1 cellular context compared by ENCODE assay signal in the genomic region with DNA sequence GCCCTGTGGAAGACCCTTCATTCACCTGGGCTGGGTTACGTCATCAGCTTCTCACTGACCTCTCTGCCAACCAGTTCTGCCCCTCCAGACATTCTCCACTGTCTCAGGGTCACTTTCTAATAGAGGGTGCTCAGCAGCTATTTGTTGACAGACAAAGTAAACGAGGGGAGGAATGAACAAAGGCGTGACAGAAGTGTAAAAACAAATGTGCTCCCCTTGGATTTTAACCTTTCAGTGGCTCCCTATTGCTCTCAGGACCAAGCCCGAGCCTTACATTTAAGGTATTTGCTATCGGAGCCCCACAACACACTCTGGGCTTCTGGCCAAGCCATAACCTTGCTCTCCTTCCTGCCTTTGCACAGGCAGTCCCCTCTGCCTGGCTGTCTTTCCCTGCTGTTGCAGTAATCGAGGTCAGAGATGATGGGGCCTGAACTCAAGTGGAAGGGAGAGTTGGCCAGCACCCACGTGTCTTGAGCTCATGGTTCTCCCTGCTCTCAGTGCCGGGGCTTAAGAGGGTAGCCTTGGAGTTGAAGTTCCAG.
TF ChIP-seq lines count a peak whose summit lies in the region.

No MANE protein-coding gene starts in this region.

TF ChIP-seq in HepG2, 621 proteins besides CTCF, POLR2A, EP300 and RAD21 (continues in another document):
- TF ChIP-seq, protein P1, sequence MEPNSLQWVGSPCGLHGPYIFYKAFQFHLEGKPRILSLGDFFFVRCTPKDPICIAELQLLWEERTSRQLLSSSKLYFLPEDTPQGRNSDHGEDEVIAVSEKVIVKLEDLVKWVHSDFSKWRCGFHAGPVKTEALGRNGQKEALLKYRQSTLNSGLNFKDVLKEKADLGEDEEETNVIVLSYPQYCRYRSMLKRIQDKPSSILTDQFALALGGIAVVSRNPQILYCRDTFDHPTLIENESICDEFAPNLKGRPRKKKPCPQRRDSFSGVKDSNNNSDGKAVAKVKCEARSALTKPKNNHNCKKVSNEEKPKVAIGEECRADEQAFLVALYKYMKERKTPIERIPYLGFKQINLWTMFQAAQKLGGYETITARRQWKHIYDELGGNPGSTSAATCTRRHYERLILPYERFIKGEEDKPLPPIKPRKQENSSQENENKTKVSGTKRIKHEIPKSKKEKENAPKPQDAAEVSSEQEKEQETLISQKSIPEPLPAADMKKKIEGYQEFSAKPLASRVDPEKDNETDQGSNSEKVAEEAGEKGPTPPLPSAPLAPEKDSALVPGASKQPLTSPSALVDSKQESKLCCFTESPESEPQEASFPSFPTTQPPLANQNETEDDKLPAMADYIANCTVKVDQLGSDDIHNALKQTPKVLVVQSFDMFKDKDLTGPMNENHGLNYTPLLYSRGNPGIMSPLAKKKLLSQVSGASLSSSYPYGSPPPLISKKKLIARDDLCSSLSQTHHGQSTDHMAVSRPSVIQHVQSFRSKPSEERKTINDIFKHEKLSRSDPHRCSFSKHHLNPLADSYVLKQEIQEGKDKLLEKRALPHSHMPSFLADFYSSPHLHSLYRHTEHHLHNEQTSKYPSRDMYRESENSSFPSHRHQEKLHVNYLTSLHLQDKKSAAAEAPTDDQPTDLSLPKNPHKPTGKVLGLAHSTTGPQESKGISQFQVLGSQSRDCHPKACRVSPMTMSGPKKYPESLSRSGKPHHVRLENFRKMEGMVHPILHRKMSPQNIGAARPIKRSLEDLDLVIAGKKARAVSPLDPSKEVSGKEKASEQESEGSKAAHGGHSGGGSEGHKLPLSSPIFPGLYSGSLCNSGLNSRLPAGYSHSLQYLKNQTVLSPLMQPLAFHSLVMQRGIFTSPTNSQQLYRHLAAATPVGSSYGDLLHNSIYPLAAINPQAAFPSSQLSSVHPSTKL (CRISPR knock-in tag; IDR thresholded peaks at IDR 0.05), result peak; percentile 44; the same call in 1 of the 2 replicates
- TF ChIP-seq MXD1 (CRISPR knock-in tag; IDR thresholded peaks at IDR 0.05) (no peak), IKZF5 (CRISPR knock-in tag; IDR thresholded peaks at IDR 0.05) (peak; percentile 31; the same call in 1 of the 2 replicates), HDAC2 (CRISPR knock-in tag; IDR thresholded peaks at IDR 0.05) (peak; percentile 54; the same call in 1 of the 2 replicates), ZSCAN21 (CRISPR knock-in tag; IDR thresholded peaks at IDR 0.05; ENCODE audit: borderline replicate concordance) (0 out of 2 replicates have a peak, but pooled peaks have one; percentile 49), HOXD1 (CRISPR knock-in tag; IDR thresholded peaks at IDR 0.05) (0 out of 2 replicates have a peak, but pooled peaks have one; percentile 35), ZFX (CRISPR knock-in tag; IDR thresholded peaks at IDR 0.05; ENCODE audit: low read depth) (peak; percentile 55), GATAD2A (CRISPR knock-in tag; IDR thresholded peaks at IDR 0.05) (peak; percentile 68), GRHL1 (CRISPR knock-in tag; conservative IDR thresholded peaks at IDR 0.05) (no peak), SATB2 (CRISPR knock-in tag; IDR thresholded peaks at IDR 0.05) (0 out of 2 replicates have a peak, but pooled peaks have one; percentile 36), ZBTB44 (CRISPR knock-in tag; IDR thresholded peaks at IDR 0.05) (no peak), ZBTB37 (CRISPR knock-in tag; IDR thresholded peaks at IDR 0.05) (no peak), HMGXB4 (CRISPR knock-in tag; IDR thresholded peaks at IDR 0.05; ENCODE audit: borderline replicate concordance in 1 of 2, low read depth in 1 of 2) (0 out of 4 replicates have a peak, but pooled peaks of 1 of the 2 experiments have one; percentile 16), ZNF781 (CRISPR knock-in tag; IDR thresholded peaks at IDR 0.05; ENCODE audit: borderline replicate concordance, not compliant biosample characterization) (peak; percentile 26), PHF21A (CRISPR knock-in tag; IDR thresholded peaks at IDR 0.05) (peak; percentile 78), FOXA3 (CRISPR knock-in tag; IDR thresholded peaks at IDR 0.05) (peak; percentile 5; the same call in 1 of the 2 replicates), FOXJ3 (CRISPR knock-in tag; IDR thresholded peaks at IDR 0.05; ENCODE audit: borderline replicate concordance) (peak; percentile 47; the same call in 1 of the 2 replicates), ZNF484 (CRISPR knock-in tag; IDR thresholded peaks at IDR 0.05; ENCODE audit: borderline replicate concordance, low read depth) (no peak), XBP1 (CRISPR knock-in tag; IDR thresholded peaks at IDR 0.05) (no peak), NR2F1 (CRISPR knock-in tag; IDR thresholded peaks at IDR 0.05) (0 out of 4 replicates have a peak, but pooled peaks of 1 of the 2 experiments have one; percentile 17), ZEB1 (IDR thresholded peaks at IDR 0.05; ENCODE audit: insufficient replicate concordance, low read depth) (no peak), ZC3H13 (CRISPR knock-in tag; IDR thresholded peaks at IDR 0.05) (0 out of 2 replicates have a peak, but pooled peaks have one; percentile 36), CREB1 (IDR thresholded peaks at IDR 0.05) (peak; percentile 73), CREB1 (CRISPR knock-in tag; IDR thresholded peaks at IDR 0.05) (no peak; the same call in 1 of the 2 replicates), ZNF607 (CRISPR knock-in tag; IDR thresholded peaks at IDR 0.05; ENCODE audit: borderline replicate concordance) (peak; percentile 42; the same call in 1 of the 2 replicates), ZBTB1 (CRISPR knock-in tag; IDR thresholded peaks at IDR 0.05; ENCODE audit: borderline replicate concordance) (no peak), HNF4A (CRISPR knock-in tag; IDR thresholded peaks at IDR 0.05) (peak; percentile 40; the same call in 1 of the 2 replicates), NFKB2 (CRISPR knock-in tag; IDR thresholded peaks at IDR 0.05; ENCODE audit: borderline replicate concordance) (0 out of 2 replicates have a peak, but pooled peaks have one; percentile 11), ZNF317 (CRISPR knock-in tag; IDR thresholded peaks at IDR 0.05) (peak; percentile 92), MED1 (CRISPR knock-in tag; IDR thresholded peaks at IDR 0.05) (peak; percentile 68), CBX1 (IDR thresholded peaks at IDR 0.05; ENCODE audit: low read depth) (no peak), ZFP90 (CRISPR knock-in tag; IDR thresholded peaks at IDR 0.05; ENCODE audit: borderline replicate concordance) (peak; percentile 41; the same call in 1 of the 2 replicates)
- TF ChIP-seq, protein P2, sequence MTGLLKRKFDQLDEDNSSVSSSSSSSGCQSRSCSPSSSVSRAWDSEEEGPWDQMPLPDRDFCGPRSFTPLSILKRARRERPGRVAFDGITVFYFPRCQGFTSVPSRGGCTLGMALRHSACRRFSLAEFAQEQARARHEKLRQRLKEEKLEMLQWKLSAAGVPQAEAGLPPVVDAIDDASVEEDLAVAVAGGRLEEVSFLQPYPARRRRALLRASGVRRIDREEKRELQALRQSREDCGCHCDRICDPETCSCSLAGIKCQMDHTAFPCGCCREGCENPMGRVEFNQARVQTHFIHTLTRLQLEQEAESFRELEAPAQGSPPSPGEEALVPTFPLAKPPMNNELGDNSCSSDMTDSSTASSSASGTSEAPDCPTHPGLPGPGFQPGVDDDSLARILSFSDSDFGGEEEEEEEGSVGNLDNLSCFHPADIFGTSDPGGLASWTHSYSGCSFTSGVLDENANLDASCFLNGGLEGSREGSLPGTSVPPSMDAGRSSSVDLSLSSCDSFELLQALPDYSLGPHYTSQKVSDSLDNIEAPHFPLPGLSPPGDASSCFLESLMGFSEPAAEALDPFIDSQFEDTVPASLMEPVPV (CRISPR knock-in tag; IDR thresholded peaks at IDR 0.05), result no peak
- TF ChIP-seq, protein P3, sequence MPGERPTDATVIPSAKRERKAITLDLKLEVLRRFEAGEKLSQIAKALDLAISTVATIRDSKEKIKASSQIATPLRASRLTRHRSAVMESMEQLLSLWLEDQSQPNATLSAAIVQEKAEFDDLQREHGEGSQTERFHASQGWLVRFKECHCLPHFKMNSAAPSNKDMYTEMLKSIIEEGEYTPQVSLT (CRISPR knock-in tag; IDR thresholded peaks at IDR 0.05; ENCODE audit: borderline replicate concordance, low read depth), result no peak
- TF ChIP-seq, protein P4, sequence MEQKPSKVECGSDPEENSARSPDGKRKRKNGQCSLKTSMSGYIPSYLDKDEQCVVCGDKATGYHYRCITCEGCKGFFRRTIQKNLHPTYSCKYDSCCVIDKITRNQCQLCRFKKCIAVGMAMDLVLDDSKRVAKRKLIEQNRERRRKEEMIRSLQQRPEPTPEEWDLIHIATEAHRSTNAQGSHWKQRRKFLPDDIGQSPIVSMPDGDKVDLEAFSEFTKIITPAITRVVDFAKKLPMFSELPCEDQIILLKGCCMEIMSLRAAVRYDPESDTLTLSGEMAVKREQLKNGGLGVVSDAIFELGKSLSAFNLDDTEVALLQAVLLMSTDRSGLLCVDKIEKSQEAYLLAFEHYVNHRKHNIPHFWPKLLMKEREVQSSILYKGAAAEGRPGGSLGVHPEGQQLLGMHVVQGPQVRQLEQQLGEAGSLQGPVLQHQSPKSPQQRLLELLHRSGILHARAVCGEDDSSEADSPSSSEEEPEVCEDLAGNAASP (CRISPR knock-in tag; IDR thresholded peaks at IDR 0.05; ENCODE audit: borderline replicate concordance), result 0 out of 2 replicates have a peak, but pooled peaks have one; percentile 12
